In the genomic region with DNA sequence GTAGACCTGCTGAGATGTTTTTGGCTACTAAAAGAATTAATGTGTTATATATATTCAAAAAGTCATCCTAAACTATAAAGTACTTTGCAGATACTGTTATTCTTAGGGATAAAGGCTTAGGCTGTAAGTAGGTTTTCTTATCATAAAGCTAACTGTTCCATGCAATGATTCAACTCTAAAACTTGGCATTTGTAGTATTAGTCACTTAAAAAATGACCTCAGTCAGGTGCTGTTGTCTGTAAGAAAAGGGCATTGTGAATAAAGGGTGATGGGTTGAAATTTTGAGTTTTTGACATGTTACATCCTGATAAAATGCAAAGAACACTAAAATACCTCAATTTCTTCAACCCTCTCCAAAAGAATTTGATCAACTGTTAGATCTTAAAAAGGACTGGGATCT, we compare ENCODE assay signal across 24 cellular contexts. TPM values are rescaled to one million over a fixed set of nuclear protein-coding genes. Genes with fewer than 3 reads are reported as not detected.
DNase-seq lines count a peak whose midpoint lies in the region; FAIRE-seq and TF ChIP-seq lines count a peak whose summit lies in the region.
"Had no signal": no experiment of that assay in that cellular context is flagged by ENCODE, and none has a peak within 500 bp of the region (broad histone marks: within the 10 kb centered on the region; RNA-seq: fewer than 3 reads in every experiment).

No MANE protein-coding gene starts in this region.

- no peak overlapping the region for H3K4me2 ChIP-seq in trophoblast cell (ENCODE audit: low read length)
- H3K4me2 ChIP-seq: GM23338 had no signal

- peak; percentile 63 for DNase-seq in ELR (ENCODE audit: low read depth)
- peak; percentile 31 for DNase-seq in RCC 7860 (ENCODE audit: low spot score)
- DNase-seq in bronchial epithelial cell (ENCODE audit: low read depth) = peak; percentile 74
- DNase-seq in trophoblast cell = peak in 1 of 2 donors; percentile 56
- DNase-seq in effector memory CD4-positive, alpha-beta T cell = no peak
- no peak for DNase-seq in HTR-8/SVneo (ENCODE audit: insufficient read length, low spot score)
- no peak for DNase-seq in DMS 273 treated with DMSO at 0.1 percent for 48 hours (lab: John Stamatoyannopoulos, UW)
- DNase-seq: activated CD4-positive, alpha-beta T cell treated with anti-CD3 and anti-CD28 coated beads, Interleukin-2, amount 10 ng/mL, durations not matched to agents 7 days and 5 days; activated effector memory CD4-positive, alpha-beta T cell treated with Interleukin-2 at 50 U/mL for 16 hours; activated naive CD8-positive, alpha-beta T cell treated with anti-CD3 and anti-CD28 coated beads, Interleukin-2, amount 50 U/mL, for 24 hours; CD4-positive, alpha-beta memory T cell; left colon; natural killer cell; NCI-H1417; NCI-H2107; NCI-H510A; Right ventricle myocardium superior; stimulated activated CD4-positive, alpha-beta T cell treated with anti-CD3 and anti-CD28 coated beads, Interleukin-1b, Interleukin-23, amount 100 ng/mL, for 48 hours; stimulated activated naive B cell treated with anti-CD40 and anti-IgM and Interleukin-4, amounts not matched to agents 10 μg/mL and 1 μg/mL and 100 μg/mL, for 72 hours had no signal

- H2AK5ac ChIP-seq in trophoblast cell (ENCODE audit: low read length) = no peak overlapping the region

- H3K23ac ChIP-seq in trophoblast cell (ENCODE audit: low read length) = no peak overlapping the region

- no peak overlapping the region for H2AFZ ChIP-seq in trophoblast cell (ENCODE audit: insufficient read depth, low read length, poor library complexity)
- H2AFZ ChIP-seq: GM23338 had no signal

- no peak overlapping the region for H2BK120ac ChIP-seq in trophoblast cell (ENCODE audit: insufficient read depth, low read length, poor library complexity)

- H3K79me2 ChIP-seq in trophoblast cell (ENCODE audit: control insufficient read depth, insufficient read depth, low read length, poor library complexity) = peaks cover 8% of the 10 kb centered on the region

- H3K18ac ChIP-seq in trophoblast cell (ENCODE audit: low read length) = no peak overlapping the region

- no peak for TF ChIP-seq CTCF in bronchial epithelial cell (IDR thresholded peaks at IDR 0.05; ENCODE audit: insufficient read depth, low read length, severe bottlenecking)

- no peak overlapping the region for H3K9ac ChIP-seq in trophoblast cell (ENCODE audit: low read length)

- H4K8ac ChIP-seq in trophoblast cell (ENCODE audit: low read depth, low read length) = no peak overlapping the region

- H4K91ac ChIP-seq in trophoblast cell (ENCODE audit: low read depth, low read length) = no peak overlapping the region

- H3K36me3 ChIP-seq in bronchial epithelial cell (ENCODE audit: control insufficient read depth, insufficient read depth, low read length) (no peaks in the 10 kb centered on the region), trophoblast cell (ENCODE audit: control insufficient read depth in 1 of 2, insufficient read depth in 2 of 2, low read length in 2 of 2) (peaks cover 8 to 11% of the 10 kb centered on the region in 2 experiments)
- H3K36me3 ChIP-seq in effector memory CD4-positive, alpha-beta T cell (ENCODE audit: control insufficient read depth, insufficient read depth, low read length) = no peaks in the 10 kb centered on the region
- H3K36me3 ChIP-seq: thoracic aorta had no signal

- no peak overlapping the region for H2BK12ac ChIP-seq in trophoblast cell (ENCODE audit: low read length)

- no peak overlapping the region for H4K12ac ChIP-seq in trophoblast cell (ENCODE audit: low read depth, low read length)

- H3K4ac ChIP-seq in trophoblast cell (ENCODE audit: low read depth, low read length) = peak overlapping the region; percentile 46

- H3K27me3 ChIP-seq in bronchial epithelial cell (ENCODE audit: control insufficient read depth, insufficient read depth, low read length) = no peaks in the 10 kb centered on the region
- no peaks in the 10 kb centered on the region for H3K27me3 ChIP-seq in trophoblast cell (ENCODE audit: insufficient read depth, low read length)
- H3K27me3 ChIP-seq in effector memory CD4-positive, alpha-beta T cell (replicated peaks; ENCODE audit: control insufficient read depth, insufficient read depth, low read length, poor library complexity, severe bottlenecking) = no peaks in the 10 kb centered on the region

- H3K9me3 ChIP-seq in trophoblast cell (ENCODE audit: insufficient read depth, low read depth, low read length) = no peaks in the 10 kb centered on the region
- H3K9me3 ChIP-seq in effector memory CD4-positive, alpha-beta T cell (ENCODE audit: control insufficient read depth, low read length) = no peaks in the 10 kb centered on the region
- H3K9me3 ChIP-seq: thoracic aorta had no signal

- H3K4me3 ChIP-seq in bronchial epithelial cell (ENCODE audit: low read depth, low read length) (no peak overlapping the region), trophoblast cell (ENCODE audit: low read depth, low read length) (no peak overlapping the region)
- H3K4me3 ChIP-seq in effector memory CD4-positive, alpha-beta T cell (ENCODE audit: insufficient read depth, low read depth, low read length, poor library complexity, severe bottlenecking) = no peak overlapping the region
- H3K4me3 ChIP-seq: GM23338, thoracic aorta had no signal

- FAIRE-seq in RCC 7860 (lab: Jason Lieb, UNC) (peak; percentile 49), bronchial epithelial cell (lab: Jason Lieb, UNC) (no peak), HTR-8/SVneo (lab: Jason Lieb, UNC) (no peak)
- FAIRE-seq: GM12892 had no signal

- no peak overlapping the region for H2BK5ac ChIP-seq in trophoblast cell (ENCODE audit: low read depth, low read length, poor library complexity)

- H3K79me1 ChIP-seq in trophoblast cell (ENCODE audit: low read length) = peaks cover 2% of the 10 kb centered on the region

- peaks cover 0 to 3% of the 10 kb centered on the region in 2 experiments for H3K4me1 ChIP-seq in trophoblast cell (ENCODE audit: control insufficient read depth in 1 of 2, insufficient read depth in 2 of 2, low read length in 2 of 2)
- H3K4me1 ChIP-seq in effector memory CD4-positive, alpha-beta T cell (ENCODE audit: control insufficient read depth, insufficient read depth, low read length, poor library complexity, severe bottlenecking) = no peaks in the 10 kb centered on the region

- no peak overlapping the region for H3K27ac ChIP-seq in trophoblast cell (ENCODE audit: low read depth, low read length)
- no peak overlapping the region for H3K27ac ChIP-seq in effector memory CD4-positive, alpha-beta T cell (ENCODE audit: insufficient read depth, low read length, poor library complexity, severe bottlenecking)
- H3K27ac ChIP-seq: thoracic aorta had no signal

- H3K14ac ChIP-seq in trophoblast cell (ENCODE audit: low read length) = no peak overlapping the region

RNA-seq across cellular contexts. Expression of gene ADCY10, which starts 32.9 kb away (rescaled TPM):
- total RNA-seq in bronchial epithelial cell = 0.26 TPM in 2 replicates
- 1.3 TPM in 2 replicates for polyA plus RNA-seq in trophoblast cell (2013)
- total RNA-seq: esophagus mucosa, GM23338, HT-29 had no signal
- polyA plus RNA-seq: CD4-positive, alpha-beta memory T cell; GM23338 had no signal

RNA-seq across cellular contexts. Expression of gene DCAF6, which starts 55.4 kb away (rescaled TPM):
- 28.2 and 34.6 TPM in 2 replicates for total RNA-seq in bronchial epithelial cell
- polyA plus RNA-seq in trophoblast cell (2013) = 75.9 and 76.4 TPM in 2 replicates

RNA-seq across cellular contexts. Expression of gene MPC2, which starts 55.8 kb away (rescaled TPM):
- total RNA-seq in bronchial epithelial cell = 10.8 and 23.6 TPM in 2 replicates
- polyA plus RNA-seq in trophoblast cell (2013) = 61.6 and 67.9 TPM in 2 replicates

Comparison
In these comparisons a context has a peak if more than half of its experiments do, and no peak if none do; other contexts are left out.
1. DNase-seq: peak in ELR (single experiment), RCC 7860 (single experiment) and bronchial epithelial cell (single experiment); none in effector memory CD4-positive, alpha-beta T cell (0 of 3), HTR-8/SVneo (single experiment) and DMS 273 treated with DMSO at 0.1 percent for 48 hours (single experiment).